ENCODE assay signal across 2 cellular contexts in the genomic region with DNA sequence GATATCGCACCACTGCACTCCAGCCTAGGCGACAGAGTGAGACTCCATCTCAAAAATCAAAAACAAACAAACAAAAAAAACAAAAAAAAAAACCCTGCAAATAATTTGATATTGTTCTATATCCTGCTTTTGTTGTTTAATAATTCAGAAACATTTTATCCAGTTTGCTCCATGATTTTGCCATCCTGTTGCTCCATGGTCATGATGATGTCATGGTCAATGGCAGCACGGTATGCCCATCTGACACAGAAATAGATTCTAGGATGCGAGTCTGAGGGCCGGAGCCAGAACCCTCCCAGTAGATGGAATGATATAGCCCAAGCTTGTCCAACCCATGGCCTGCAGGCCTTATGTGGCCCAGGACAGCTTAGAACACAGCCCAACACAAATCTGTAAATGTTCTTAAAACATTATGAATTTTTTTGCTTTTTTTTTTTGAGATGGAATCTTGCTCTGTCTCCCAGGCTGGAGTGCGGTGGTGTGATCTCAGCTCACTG.
TF ChIP-seq lines count a peak whose summit lies in the region.

No MANE protein-coding gene starts in this region.

TF ChIP-seq in HepG2, 621 proteins besides CTCF, POLR2A, EP300 and RAD21:
- TF ChIP-seq ATF7 (IDR thresholded peaks at IDR 0.05) (peak; percentile 53; the same call in 1 of the 2 replicates), ATF7 (CRISPR knock-in tag; IDR thresholded peaks at IDR 0.05) (no peak), SNAI1 (CRISPR knock-in tag; IDR thresholded peaks at IDR 0.05; ENCODE audit: borderline replicate concordance) (no peak)
TF ChIP-seq in HepG2: peak in this region for 1.

TF ChIP-seq in HEK293, 187 proteins besides CTCF, POLR2A, EP300 and RAD21:
- TF ChIP-seq, protein P1, sequence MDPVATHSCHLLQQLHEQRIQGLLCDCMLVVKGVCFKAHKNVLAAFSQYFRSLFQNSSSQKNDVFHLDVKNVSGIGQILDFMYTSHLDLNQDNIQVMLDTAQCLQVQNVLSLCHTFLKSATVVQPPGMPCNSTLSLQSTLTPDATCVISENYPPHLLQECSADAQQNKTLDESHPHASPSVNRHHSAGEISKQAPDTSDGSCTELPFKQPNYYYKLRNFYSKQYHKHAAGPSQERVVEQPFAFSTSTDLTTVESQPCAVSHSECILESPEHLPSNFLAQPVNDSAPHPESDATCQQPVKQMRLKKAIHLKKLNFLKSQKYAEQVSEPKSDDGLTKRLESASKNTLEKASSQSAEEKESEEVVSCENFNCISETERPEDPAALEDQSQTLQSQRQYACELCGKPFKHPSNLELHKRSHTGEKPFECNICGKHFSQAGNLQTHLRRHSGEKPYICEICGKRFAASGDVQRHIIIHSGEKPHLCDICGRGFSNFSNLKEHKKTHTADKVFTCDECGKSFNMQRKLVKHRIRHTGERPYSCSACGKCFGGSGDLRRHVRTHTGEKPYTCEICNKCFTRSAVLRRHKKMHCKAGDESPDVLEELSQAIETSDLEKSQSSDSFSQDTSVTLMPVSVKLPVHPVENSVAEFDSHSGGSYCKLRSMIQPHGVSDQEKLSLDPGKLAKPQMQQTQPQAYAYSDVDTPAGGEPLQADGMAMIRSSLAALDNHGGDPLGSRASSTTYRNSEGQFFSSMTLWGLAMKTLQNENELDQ (tag by site-specific recombination; IDR thresholded peaks at IDR 0.05; ENCODE audit: low read depth): no peak
- TF ChIP-seq ZBTB48 (tag by site-specific recombination; IDR thresholded peaks at IDR 0.05): no peak
- no peak for TF ChIP-seq ZNF561 (tag by site-specific recombination; IDR thresholded peaks at IDR 0.05; ENCODE audit: borderline replicate concordance)
- TF ChIP-seq SCRT2 (tag by site-specific recombination; IDR thresholded peaks at IDR 0.05): peak; percentile 40
- no peak for TF ChIP-seq TCF7L2 (IDR thresholded peaks at IDR 0.05; ENCODE audit: borderline replicate concordance, low read depth, low read length)
- TF ChIP-seq, protein P2, sequence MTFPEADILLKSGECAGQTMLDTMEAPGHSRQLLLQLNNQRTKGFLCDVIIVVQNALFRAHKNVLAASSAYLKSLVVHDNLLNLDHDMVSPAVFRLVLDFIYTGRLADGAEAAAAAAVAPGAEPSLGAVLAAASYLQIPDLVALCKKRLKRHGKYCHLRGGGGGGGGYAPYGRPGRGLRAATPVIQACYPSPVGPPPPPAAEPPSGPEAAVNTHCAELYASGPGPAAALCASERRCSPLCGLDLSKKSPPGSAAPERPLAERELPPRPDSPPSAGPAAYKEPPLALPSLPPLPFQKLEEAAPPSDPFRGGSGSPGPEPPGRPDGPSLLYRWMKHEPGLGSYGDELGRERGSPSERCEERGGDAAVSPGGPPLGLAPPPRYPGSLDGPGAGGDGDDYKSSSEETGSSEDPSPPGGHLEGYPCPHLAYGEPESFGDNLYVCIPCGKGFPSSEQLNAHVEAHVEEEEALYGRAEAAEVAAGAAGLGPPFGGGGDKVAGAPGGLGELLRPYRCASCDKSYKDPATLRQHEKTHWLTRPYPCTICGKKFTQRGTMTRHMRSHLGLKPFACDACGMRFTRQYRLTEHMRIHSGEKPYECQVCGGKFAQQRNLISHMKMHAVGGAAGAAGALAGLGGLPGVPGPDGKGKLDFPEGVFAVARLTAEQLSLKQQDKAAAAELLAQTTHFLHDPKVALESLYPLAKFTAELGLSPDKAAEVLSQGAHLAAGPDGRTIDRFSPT (tag by site-specific recombination; IDR thresholded peaks at IDR 0.05): no peak
- no peak for TF ChIP-seq KLF8 (tag by site-specific recombination; IDR thresholded peaks at IDR 0.05)
- no peak for TF ChIP-seq GLIS1 (tag by site-specific recombination; IDR thresholded peaks at IDR 0.05)
- TF ChIP-seq, protein P3, sequence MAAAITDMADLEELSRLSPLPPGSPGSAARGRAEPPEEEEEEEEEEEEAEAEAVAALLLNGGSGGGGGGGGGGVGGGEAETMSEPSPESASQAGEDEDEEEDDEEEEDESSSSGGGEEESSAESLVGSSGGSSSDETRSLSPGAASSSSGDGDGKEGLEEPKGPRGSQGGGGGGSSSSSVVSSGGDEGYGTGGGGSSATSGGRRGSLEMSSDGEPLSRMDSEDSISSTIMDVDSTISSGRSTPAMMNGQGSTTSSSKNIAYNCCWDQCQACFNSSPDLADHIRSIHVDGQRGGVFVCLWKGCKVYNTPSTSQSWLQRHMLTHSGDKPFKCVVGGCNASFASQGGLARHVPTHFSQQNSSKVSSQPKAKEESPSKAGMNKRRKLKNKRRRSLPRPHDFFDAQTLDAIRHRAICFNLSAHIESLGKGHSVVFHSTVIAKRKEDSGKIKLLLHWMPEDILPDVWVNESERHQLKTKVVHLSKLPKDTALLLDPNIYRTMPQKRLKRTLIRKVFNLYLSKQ (tag by site-specific recombination; IDR thresholded peaks at IDR 0.05; ENCODE audit: borderline replicate concordance): no peak
- TF ChIP-seq MZF1 (tag by site-specific recombination; IDR thresholded peaks at IDR 0.05; ENCODE audit: borderline replicate concordance): no peak
- no peak for TF ChIP-seq SETDB1 (IDR thresholded peaks at IDR 0.05; ENCODE audit: insufficient read length, low read length)
- TF ChIP-seq, protein P4, sequence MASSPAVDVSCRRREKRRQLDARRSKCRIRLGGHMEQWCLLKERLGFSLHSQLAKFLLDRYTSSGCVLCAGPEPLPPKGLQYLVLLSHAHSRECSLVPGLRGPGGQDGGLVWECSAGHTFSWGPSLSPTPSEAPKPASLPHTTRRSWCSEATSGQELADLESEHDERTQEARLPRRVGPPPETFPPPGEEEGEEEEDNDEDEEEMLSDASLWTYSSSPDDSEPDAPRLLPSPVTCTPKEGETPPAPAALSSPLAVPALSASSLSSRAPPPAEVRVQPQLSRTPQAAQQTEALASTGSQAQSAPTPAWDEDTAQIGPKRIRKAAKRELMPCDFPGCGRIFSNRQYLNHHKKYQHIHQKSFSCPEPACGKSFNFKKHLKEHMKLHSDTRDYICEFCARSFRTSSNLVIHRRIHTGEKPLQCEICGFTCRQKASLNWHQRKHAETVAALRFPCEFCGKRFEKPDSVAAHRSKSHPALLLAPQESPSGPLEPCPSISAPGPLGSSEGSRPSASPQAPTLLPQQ (tag by site-specific recombination; IDR thresholded peaks at IDR 0.05): no peak
- no peak for TF ChIP-seq ZNF426 (tag by site-specific recombination; IDR thresholded peaks at IDR 0.05)
- TF ChIP-seq, protein P5, sequence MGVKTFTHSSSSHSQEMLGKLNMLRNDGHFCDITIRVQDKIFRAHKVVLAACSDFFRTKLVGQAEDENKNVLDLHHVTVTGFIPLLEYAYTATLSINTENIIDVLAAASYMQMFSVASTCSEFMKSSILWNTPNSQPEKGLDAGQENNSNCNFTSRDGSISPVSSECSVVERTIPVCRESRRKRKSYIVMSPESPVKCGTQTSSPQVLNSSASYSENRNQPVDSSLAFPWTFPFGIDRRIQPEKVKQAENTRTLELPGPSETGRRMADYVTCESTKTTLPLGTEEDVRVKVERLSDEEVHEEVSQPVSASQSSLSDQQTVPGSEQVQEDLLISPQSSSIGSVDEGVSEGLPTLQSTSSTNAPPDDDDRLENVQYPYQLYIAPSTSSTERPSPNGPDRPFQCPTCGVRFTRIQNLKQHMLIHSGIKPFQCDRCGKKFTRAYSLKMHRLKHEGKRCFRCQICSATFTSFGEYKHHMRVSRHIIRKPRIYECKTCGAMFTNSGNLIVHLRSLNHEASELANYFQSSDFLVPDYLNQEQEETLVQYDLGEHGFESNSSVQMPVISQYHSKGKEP (tag by site-specific recombination; IDR thresholded peaks at IDR 0.05): no peak
- TF ChIP-seq, protein P6, sequence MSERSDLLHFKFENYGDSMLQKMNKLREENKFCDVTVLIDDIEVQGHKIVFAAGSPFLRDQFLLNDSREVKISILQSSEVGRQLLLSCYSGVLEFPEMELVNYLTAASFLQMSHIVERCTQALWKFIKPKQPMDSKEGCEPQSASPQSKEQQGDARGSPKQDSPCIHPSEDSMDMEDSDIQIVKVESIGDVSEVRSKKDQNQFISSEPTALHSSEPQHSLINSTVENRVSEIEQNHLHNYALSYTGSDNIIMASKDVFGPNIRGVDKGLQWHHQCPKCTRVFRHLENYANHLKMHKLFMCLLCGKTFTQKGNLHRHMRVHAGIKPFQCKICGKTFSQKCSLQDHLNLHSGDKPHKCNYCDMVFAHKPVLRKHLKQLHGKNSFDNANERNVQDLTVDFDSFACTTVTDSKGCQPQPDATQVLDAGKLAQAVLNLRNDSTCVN (tag by site-specific recombination; optimal IDR thresholded peaks at IDR 0.05): no peak
- no peak for TF ChIP-seq ZNF202 (tag by site-specific recombination; IDR thresholded peaks at IDR 0.05; ENCODE audit: borderline replicate concordance)
- TF ChIP-seq, protein P7, sequence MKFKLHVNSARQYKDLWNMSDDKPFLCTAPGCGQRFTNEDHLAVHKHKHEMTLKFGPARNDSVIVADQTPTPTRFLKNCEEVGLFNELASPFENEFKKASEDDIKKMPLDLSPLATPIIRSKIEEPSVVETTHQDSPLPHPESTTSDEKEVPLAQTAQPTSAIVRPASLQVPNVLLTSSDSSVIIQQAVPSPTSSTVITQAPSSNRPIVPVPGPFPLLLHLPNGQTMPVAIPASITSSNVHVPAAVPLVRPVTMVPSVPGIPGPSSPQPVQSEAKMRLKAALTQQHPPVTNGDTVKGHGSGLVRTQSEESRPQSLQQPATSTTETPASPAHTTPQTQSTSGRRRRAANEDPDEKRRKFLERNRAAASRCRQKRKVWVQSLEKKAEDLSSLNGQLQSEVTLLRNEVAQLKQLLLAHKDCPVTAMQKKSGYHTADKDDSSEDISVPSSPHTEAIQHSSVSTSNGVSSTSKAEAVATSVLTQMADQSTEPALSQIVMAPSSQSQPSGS (tag by site-specific recombination; IDR thresholded peaks at IDR 0.05; ENCODE audit: low read depth): peak; percentile 72
